1 cellular context compared by ENCODE assay signal in the genomic region with DNA sequence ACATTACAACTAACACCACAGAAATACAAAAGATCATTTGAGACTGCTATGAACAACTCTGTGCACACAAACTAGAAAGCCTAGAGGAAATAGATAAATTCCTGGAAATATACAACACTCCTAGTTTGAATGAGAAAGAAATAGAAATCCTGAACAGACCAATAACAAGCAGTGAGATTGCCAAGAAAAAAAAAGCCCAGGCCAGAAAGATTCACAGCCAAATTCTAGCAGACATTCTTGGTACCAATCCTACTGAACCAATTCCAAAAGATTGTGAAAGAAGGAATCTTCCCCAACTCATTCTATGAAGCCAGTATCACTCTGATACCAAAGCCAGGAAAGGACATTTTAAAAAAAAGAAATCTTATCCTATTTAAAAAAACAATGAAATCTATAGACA.
TF ChIP-seq lines count a peak whose summit lies in the region.

No MANE protein-coding gene starts in this region.

TF ChIP-seq in HepG2, 621 proteins besides CTCF, POLR2A, EP300 and RAD21:
- TF ChIP-seq ZNF841 (CRISPR knock-in tag; IDR thresholded peaks at IDR 0.05; ENCODE audit: borderline replicate concordance): no peak
- TF ChIP-seq, protein P1, sequence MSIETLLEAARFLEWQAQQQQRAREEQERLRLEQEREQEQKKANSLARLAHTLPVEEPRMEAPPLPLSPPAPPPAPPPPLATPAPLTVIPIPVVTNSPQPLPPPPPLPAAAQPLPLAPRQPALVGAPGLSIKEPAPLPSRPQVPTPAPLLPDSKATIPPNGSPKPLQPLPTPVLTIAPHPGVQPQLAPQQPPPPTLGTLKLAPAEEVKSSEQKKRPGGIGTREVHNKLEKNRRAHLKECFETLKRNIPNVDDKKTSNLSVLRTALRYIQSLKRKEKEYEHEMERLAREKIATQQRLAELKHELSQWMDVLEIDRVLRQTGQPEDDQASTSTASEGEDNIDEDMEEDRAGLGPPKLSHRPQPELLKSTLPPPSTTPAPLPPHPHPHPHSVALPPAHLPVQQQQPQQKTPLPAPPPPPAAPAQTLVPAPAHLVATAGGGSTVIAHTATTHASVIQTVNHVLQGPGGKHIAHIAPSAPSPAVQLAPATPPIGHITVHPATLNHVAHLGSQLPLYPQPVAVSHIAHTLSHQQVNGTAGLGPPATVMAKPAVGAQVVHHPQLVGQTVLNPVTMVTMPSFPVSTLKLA (IDR thresholded peaks at IDR 0.05): no peak
- TF ChIP-seq ARNTL (CRISPR knock-in tag; IDR thresholded peaks at IDR 0.05): no peak
- TF ChIP-seq, protein P2, sequence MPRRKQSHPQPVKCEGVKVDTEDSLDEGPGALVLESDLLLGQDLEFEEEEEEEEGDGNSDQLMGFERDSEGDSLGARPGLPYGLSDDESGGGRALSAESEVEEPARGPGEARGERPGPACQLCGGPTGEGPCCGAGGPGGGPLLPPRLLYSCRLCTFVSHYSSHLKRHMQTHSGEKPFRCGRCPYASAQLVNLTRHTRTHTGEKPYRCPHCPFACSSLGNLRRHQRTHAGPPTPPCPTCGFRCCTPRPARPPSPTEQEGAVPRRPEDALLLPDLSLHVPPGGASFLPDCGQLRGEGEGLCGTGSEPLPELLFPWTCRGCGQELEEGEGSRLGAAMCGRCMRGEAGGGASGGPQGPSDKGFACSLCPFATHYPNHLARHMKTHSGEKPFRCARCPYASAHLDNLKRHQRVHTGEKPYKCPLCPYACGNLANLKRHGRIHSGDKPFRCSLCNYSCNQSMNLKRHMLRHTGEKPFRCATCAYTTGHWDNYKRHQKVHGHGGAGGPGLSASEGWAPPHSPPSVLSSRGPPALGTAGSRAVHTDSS (CRISPR knock-in tag; conservative IDR thresholded peaks at IDR 0.05): no peak
- no peak for TF ChIP-seq ZNF205 (CRISPR knock-in tag; IDR thresholded peaks at IDR 0.05)
- no peak for TF ChIP-seq HNRNPL (IDR thresholded peaks at IDR 0.05; ENCODE audit: low read depth, low read length)
- TF ChIP-seq, protein P3, sequence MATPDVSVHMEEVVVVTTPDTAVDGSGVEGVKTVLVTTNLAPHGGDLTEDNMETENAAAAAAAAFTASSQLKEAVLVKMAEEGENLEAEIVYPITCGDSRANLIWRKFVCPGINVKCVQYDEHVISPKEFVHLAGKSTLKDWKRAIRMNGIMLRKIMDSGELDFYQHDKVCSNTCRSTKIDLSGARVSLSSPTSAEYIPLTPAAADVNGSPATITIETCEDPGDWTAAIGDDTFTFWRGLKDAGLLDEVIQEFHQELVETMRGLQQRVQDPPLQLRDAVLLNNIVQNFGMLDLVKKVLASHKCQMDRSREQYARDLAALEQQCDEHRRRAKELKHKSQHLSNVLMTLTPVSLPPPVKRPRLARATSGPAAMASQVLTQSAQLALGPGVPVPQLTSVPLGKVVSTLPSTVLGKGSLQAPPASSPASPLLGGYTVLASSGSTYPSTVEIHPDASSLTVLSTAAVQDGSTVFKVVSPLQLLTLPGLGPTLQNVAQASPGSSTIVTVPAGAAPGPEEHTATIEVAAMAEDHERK (CRISPR knock-in tag; IDR thresholded peaks at IDR 0.05; ENCODE audit: low read depth): no peak
- TF ChIP-seq ZNF788 (CRISPR knock-in tag; IDR thresholded peaks at IDR 0.05; ENCODE audit: borderline replicate concordance): no peak
- TF ChIP-seq RXRA (CRISPR knock-in tag; IDR thresholded peaks at IDR 0.05): no peak
- no peak for TF ChIP-seq CBFB (CRISPR knock-in tag; IDR thresholded peaks at IDR 0.05)
- no peak for TF ChIP-seq ZNF446 (CRISPR knock-in tag; IDR thresholded peaks at IDR 0.05)
- TF ChIP-seq GATAD1 (CRISPR knock-in tag; IDR thresholded peaks at IDR 0.05): no peak
- no peak for TF ChIP-seq HNRNPH1 (optimal IDR thresholded peaks at IDR 0.05; ENCODE audit: low read depth, low read length)
- TF ChIP-seq SNRNP70 (IDR thresholded peaks at IDR 0.05; ENCODE audit: low read depth, low read length): no peak
- TF ChIP-seq ZBTB8A (CRISPR knock-in tag; IDR thresholded peaks at IDR 0.05; ENCODE audit: borderline replicate concordance, low read depth): no peak
- TF ChIP-seq ZNF225 (CRISPR knock-in tag; IDR thresholded peaks at IDR 0.05): no peak
TF ChIP-seq in HepG2: peak in this region for 0.
